ENCODE assay signal across 1 cellular context in the genomic region with DNA sequence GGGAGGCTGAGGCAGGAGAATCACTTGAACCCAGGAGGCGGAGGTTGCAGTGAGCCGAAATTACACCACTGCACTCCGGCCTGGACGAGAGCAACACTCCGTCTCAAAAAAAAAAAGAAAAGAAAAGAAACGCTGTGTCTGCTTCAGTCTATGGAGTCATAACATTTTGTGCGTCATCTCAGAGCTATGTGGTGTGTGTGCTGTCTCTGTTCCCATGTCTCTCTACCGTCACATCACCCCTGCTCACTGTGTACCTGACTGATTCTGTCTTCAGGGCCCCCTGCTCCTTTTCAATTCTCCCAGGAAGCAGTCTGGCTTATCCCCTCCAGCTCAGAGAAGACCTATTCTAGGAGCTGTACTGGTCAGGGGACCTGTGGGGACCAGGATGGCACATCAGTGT.
TF ChIP-seq lines count a peak whose summit lies in the region.

No MANE protein-coding gene starts in this region.

TF ChIP-seq in GM12878, 131 proteins besides CTCF, POLR2A, EP300 and RAD21:
- TF ChIP-seq BHLHE40 (IDR thresholded peaks at IDR 0.05; ENCODE audit: borderline replicate concordance in 1 of 2, low read depth in 2 of 2, low read length in 1 of 2) (no peak), MYC (IDR thresholded peaks at IDR 0.05; ENCODE audit: insufficient read depth, insufficient read length, insufficient replicate concordance, low read length, severe bottlenecking) (no peak)
